ENCODE assay signal across 8 cellular contexts in the genomic region with DNA sequence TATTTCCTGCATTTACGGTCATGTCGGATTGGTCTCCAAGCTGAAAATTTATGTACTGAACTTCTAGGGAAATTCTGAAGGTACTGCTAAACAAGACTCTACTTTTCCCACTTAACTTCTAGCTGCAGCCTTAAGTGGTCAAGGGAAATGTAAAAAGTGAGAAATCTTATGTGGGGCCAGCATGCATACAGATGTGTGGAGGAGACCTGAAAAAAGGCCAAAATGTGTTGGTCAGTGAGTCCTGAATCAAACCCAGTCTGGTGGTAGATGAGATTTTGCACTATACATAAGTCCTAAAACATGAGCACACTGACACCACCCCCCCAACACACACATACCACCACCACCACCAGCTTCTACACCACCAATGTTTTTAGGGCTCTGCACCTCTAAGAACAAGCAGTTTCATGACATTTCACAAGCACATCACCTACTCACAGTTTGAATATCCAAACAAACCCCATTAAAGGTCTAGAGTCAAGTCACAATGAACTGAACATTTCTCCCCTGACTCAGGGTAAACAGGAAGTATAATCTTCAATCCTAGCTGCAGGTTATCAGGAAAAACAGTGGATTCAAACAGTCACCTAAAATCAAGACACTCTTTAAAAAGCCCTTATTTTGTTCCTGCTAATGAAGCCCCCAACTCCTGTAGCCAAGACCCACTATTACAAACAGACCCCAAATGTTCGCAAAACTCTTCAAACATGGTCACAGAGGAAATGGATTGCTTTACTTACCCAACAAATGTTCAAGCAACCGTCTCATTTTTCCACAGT. TPM values are rescaled to one million over a fixed set of nuclear protein-coding genes. Genes with fewer than 3 reads are reported as not detected.
DNase-seq lines count a peak whose midpoint lies in the region; ATAC-seq and TF ChIP-seq lines count a peak whose summit lies in the region.

No MANE protein-coding gene starts in this region.

- H3K4me1 ChIP-seq in HUES48 (ENCODE audit: control insufficient read depth, insufficient read depth, low read length), result peaks cover 98% of the 10 kb centered on the region

- peak overlapping the region; percentile 52 for H3K4me3 ChIP-seq in AG04449 (ENCODE audit: low read depth, low read length)
- peak overlapping the region; percentile 28 for H3K4me3 ChIP-seq in HUES48 (ENCODE audit: low read depth, low read length)
- peak overlapping the region; percentile 16 for H3K4me3 ChIP-seq in lower leg skin (ENCODE audit: low read depth, poor library complexity, severe bottlenecking)

- DNase-seq in AG04449 (ENCODE audit: low read depth, low spot score) (no peak), amniotic epithelial cell (ENCODE audit: low read depth) (peak; percentile 74), lower leg skin (ENCODE audit: low spot score in 2 of 2) (no peak), KG1 (lab: John Stamatoyannopoulos, UW) (no peak), Ammon's horn (ENCODE audit: low spot score) (no peak)
- DNase-seq in stimulated activated CD4-positive, alpha-beta T cell treated with anti-CD3 and anti-CD28 coated beads, Interleukin-2, amount 100 ng/mL, for 48 hours, result no peak

- no peak for TF ChIP-seq POLR2A in lower leg skin (IDR thresholded peaks at IDR 0.05)

- H3K27me3 ChIP-seq in HUES48 (ENCODE audit: control insufficient read depth, insufficient read depth, low read length), result no peaks in the 10 kb centered on the region

- intact Hi-C loops in lower leg skin (cut with DNase I; ENCODE audit: low total_unique reads), result no loop called here

- 38 to 51% methylated on average over 4 of the region's 4 CpGs for WGBS in lower leg skin, 2 donors

- peaks cover 30% of the 10 kb centered on the region for H3K36me3 ChIP-seq in HUES48 (ENCODE audit: control insufficient read depth, insufficient read depth, low read length)

- CTCF ChIA-PET in AG04449 (lab: Yijun Ruan, JAX), result interaction anchor here (1.3 to 10.7 kb wide), 7 partner anchors 12 to 266 kb away, joined by 3 to 112 read pairs (median 4); no protein-coding TSS in a partner anchor

- POLR2A ChIA-PET in AG04449 (lab: Yijun Ruan, JAX), result interaction anchor here (1.0 to 5.9 kb wide), 4 partner anchors 16 to 147 kb away, joined by 3 to 66 read pairs (median 10); a partner anchor contains a TSS

- peak overlapping the region; percentile 44; the same call in 1 of the 2 replicates for H3K9ac ChIP-seq in HUES48 (ENCODE audit: low read depth, low read length)

- no peak for TF ChIP-seq CTCF in AG04449 (IDR thresholded peaks at IDR 0.05; ENCODE audit: insufficient read depth, low read length, missing control alignments)
- no peak for TF ChIP-seq CTCF in lower leg skin (IDR thresholded peaks at IDR 0.05)

- no peaks in the 10 kb centered on the region for H3K9me3 ChIP-seq in HUES48 (ENCODE audit: control insufficient read depth, insufficient read depth, low read length)

- peak overlapping the region; percentile 99 for H3K27ac ChIP-seq in HUES48 (ENCODE audit: low read depth, low read length)

- no peak for ATAC-seq in GM21528 (IDR thresholded peaks at IDR 0.05; ENCODE audit: low FRiP score, unreplicated experiment)

RNA-seq across cellular contexts. Expression of a gene that starts 1.6 kb away (rescaled TPM):
- total RNA-seq in lower leg skin, result 10 to 100 TPM; 42.2 to 79.0 (median 65.4) TPM
